1 cellular context compared by ENCODE assay signal in genomic region chr10:44233561-44234470, GRCh38.
A peak's percentile ranks its signal among the peaks of the same experiment; 100 is the strongest.
TF ChIP-seq lines count a peak whose summit lies in the region.

No MANE protein-coding gene starts in this region.

TF ChIP-seq in HepG2, 621 proteins besides CTCF, POLR2A, EP300 and RAD21 (continued from another document):
- TF ChIP-seq ZNF687 (CRISPR knock-in tag; IDR thresholded peaks at IDR 0.05) (peak; percentile 67), NCOA5 (CRISPR knock-in tag; IDR thresholded peaks at IDR 0.05) (no peak), MTA1 (CRISPR knock-in tag; IDR thresholded peaks at IDR 0.05; ENCODE audit: borderline replicate concordance) (peak; percentile 44; the same call in 1 of the 2 replicates), HDAC1 (CRISPR knock-in tag; IDR thresholded peaks at IDR 0.05) (no peak), TAF15 (IDR thresholded peaks at IDR 0.05; ENCODE audit: low read depth, low read length, poor library complexity, severe bottlenecking) (no peak), ZBTB38 (CRISPR knock-in tag; IDR thresholded peaks at IDR 0.05) (peak; percentile 45; the same call in 1 of the 2 replicates), ATRX (CRISPR knock-in tag; IDR thresholded peaks at IDR 0.05; ENCODE audit: borderline replicate concordance) (no peak), CENPBD1 (CRISPR knock-in tag; IDR thresholded peaks at IDR 0.05; ENCODE audit: borderline replicate concordance, low read depth) (no peak), ZNF383 (CRISPR knock-in tag; IDR thresholded peaks at IDR 0.05; ENCODE audit: borderline replicate concordance) (no peak), PRPF4 (IDR thresholded peaks at IDR 0.05; ENCODE audit: low read depth, low read length, poor library complexity, severe bottlenecking) (peak; percentile 84), HNF1B (CRISPR knock-in tag; IDR thresholded peaks at IDR 0.05) (peak; percentile 47; the same call in 1 of the 2 replicates), HMG20B (CRISPR knock-in tag; conservative IDR thresholded peaks at IDR 0.05) (no peak), PRDM4 (CRISPR knock-in tag; IDR thresholded peaks at IDR 0.05; ENCODE audit: borderline replicate concordance) (no peak), ZNF281 (CRISPR knock-in tag; IDR thresholded peaks at IDR 0.05; ENCODE audit: borderline replicate concordance) (peak; percentile 88), ATAD3A (CRISPR knock-in tag; IDR thresholded peaks at IDR 0.05) (no peak), GFI1 (CRISPR knock-in tag; IDR thresholded peaks at IDR 0.05; ENCODE audit: borderline replicate concordance) (no peak), HNRNPH1 (optimal IDR thresholded peaks at IDR 0.05; ENCODE audit: low read depth, low read length) (no peak), NRL (CRISPR knock-in tag; IDR thresholded peaks at IDR 0.05; ENCODE audit: borderline replicate concordance) (peak; percentile 62; the same call in 1 of the 2 replicates), ZNF274 (CRISPR knock-in tag; IDR thresholded peaks at IDR 0.05) (0 out of 2 replicates have a peak, but pooled peaks have one; percentile 32), ZNF724P (CRISPR knock-in tag; IDR thresholded peaks at IDR 0.05; ENCODE audit: borderline replicate concordance) (no peak), SMAD9 (CRISPR knock-in tag; IDR thresholded peaks at IDR 0.05) (no peak), ZFP91 (CRISPR knock-in tag; IDR thresholded peaks at IDR 0.05; ENCODE audit: borderline replicate concordance) (peak; percentile 32; the same call in 1 of the 2 replicates)
